35 cellular contexts compared by ENCODE assay signal in genomic region chr12:109074866-109075265, GRCh38. TPM values are rescaled to one million over a fixed set of nuclear protein-coding genes. Genes with fewer than 3 reads are reported as not detected.
"Had no signal": no experiment of that assay in that cellular context is flagged by ENCODE, and none has a peak within 500 bp of the region (broad histone marks: within the 10 kb centered on the region; RNA-seq: fewer than 3 reads in every experiment).

No MANE protein-coding gene starts in this region.

- FAIRE-seq: astrocyte, TTC549 had no signal

- H3K4me1 ChIP-seq: adrenal gland, body of pancreas, breast epithelium had no signal

- H3K27ac ChIP-seq: adrenal gland, body of pancreas, brain microvascular endothelial cell, breast epithelium, VCaP had no signal

- H3K4me3 ChIP-seq: adrenal gland, body of pancreas, breast epithelium had no signal

- ATAC-seq: activated CD8-positive, alpha-beta T cell treated with anti-CD3 and anti-CD28 coated beads for 36 hours; activated naive CD4-positive, alpha-beta T cell treated with anti-CD3 and anti-CD28 coated beads, Interleukin-2, amount 50 U/mL, for 72 hours; activated T-cell treated with anti-CD3 and anti-CD28 coated beads, Interleukin-2, amount 50 U/mL, for 4 hours; activated T-cell treated with anti-CD3 and anti-CD28 coated beads, Interleukin-2, amount 50 U/mL, for 72 hours; activated T-helper 17 cell treated with anti-CD3 and anti-CD28 coated beads, Interleukin-2, amount 50 U/mL, for 72 hours; body of pancreas had no signal

- H3K36me3 ChIP-seq: breast epithelium had no signal

- H3K9me3 ChIP-seq: body of pancreas, breast epithelium had no signal

- DNase-seq: activated B cell treated with CpG ODN at 0.5 μM for 24 hours; activated CD4-positive, alpha-beta memory T cell treated with anti-CD3 and anti-CD28 coated beads for 36 hours; activated CD4-positive, alpha-beta T cell treated with anti-CD3 and anti-CD28 coated beads for 4 hours; activated CD4-positive, alpha-beta T cell treated with anti-CD3 and anti-CD28 coated beads, Interleukin-2, amount 10 ng/mL, durations not matched to agents 24 days and 14 days; activated CD4-positive, alpha-beta T cell treated with anti-CD3 and anti-CD28 coated beads, Interleukin-2, amount 50 U/mL, for 1 hour; activated CD4-positive, alpha-beta T cell treated with anti-CD3 and anti-CD28 coated beads, Interleukin-2, amount 50 U/mL, for 4 hours; activated CD4-positive, CD25-positive, alpha-beta regulatory T cell treated with anti-CD3 and anti-CD28 coated beads, Interleukin-2, amount 50 U/mL, for 72 hours; activated CD8-positive, alpha-beta memory T cell treated with anti-CD3 and anti-CD28 coated beads, Interleukin-2, amount 50 U/mL, for 4 hours; activated CD8-positive, alpha-beta T cell treated with anti-CD3 and anti-CD28 coated beads for 36 hours; activated effector memory CD4-positive, alpha-beta T cell treated with anti-CD3 and anti-CD28 coated beads, Interleukin-2, amount 50 U/mL, for 16 hours; activated gamma-delta T cell treated with Interleukin-2 at 50 U/mL for 16 hours; activated naive CD4-positive, alpha-beta T cell; activated naive CD4-positive, alpha-beta T cell treated with anti-CD3 and anti-CD28 coated beads for 36 hours; activated naive CD4-positive, alpha-beta T cell treated with anti-CD3 and anti-CD28 coated beads, Interleukin-2, amount 50 U/mL, for 16 hours; activated naive CD8-positive, alpha-beta T cell treated with anti-CD3 and anti-CD28 coated beads for 36 hours; activated T-cell treated with anti-CD3 and anti-CD28 coated beads for 4 hours; activated T-cell treated with anti-CD3 and anti-CD28 coated beads, Interleukin-2, amount 50 U/mL, for 1 hour; activated T-cell treated with anti-CD3 and anti-CD28 coated beads, Interleukin-2, amount 50 U/mL, for 4 hours; activated T-cell treated with anti-CD3 and anti-CD28 coated beads, Interleukin-2, amount 50 U/mL, for 72 hours; adrenal gland; amniotic stem cell; aorta; body of pancreas; brain microvascular endothelial cell; central memory CD4-positive, alpha-beta T cell; T-helper 2 cell; T-helper 9 cell had no signal

- H3K27me3 ChIP-seq: adrenal gland, body of pancreas, brain microvascular endothelial cell, breast epithelium had no signal

RNA-seq across cellular contexts. Expression of gene SVOP, which starts 54.0 kb away (rescaled TPM):
- total RNA-seq: activated B cell treated with CpG ODN at 0.5 μM for 24 hours; activated CD4-positive, alpha-beta memory T cell treated with anti-CD3 and anti-CD28 coated beads for 36 hours; activated CD4-positive, alpha-beta T cell treated with anti-CD3 and anti-CD28 coated beads, Interleukin-2, amount 10 ng/mL, durations not matched to agents 24 days and 14 days; activated CD8-positive, alpha-beta memory T cell treated with anti-CD3 and anti-CD28 coated beads for 36 hours; activated CD8-positive, alpha-beta T cell treated with anti-CD3 and anti-CD28 coated beads for 36 hours; activated naive CD4-positive, alpha-beta T cell treated with anti-CD3 and anti-CD28 coated beads for 36 hours; activated naive CD4-positive, alpha-beta T cell treated with anti-CD3 and anti-CD28 coated beads, Interleukin-2, amount 50 U/mL, for 72 hours; activated naive CD8-positive, alpha-beta T cell treated with anti-CD3 and anti-CD28 coated beads for 36 hours; activated T-cell treated with anti-CD3 and anti-CD28 coated beads, Interleukin-2, amount 50 U/mL, for 4 hours; activated T-cell treated with anti-CD3 and anti-CD28 coated beads, Interleukin-2, amount 50 U/mL, for 72 hours; activated T-helper 1 cell treated with anti-CD3 and anti-CD28 coated beads, Interleukin-12 subunit alpha, Interleukin-12 subunit beta, Interleukin-2, Interleukin-4 antibody, amounts not matched to agents 30 ng/mL and 10 ng/mL and 1 ng/mL, durations not matched to agents 14 hours and 24 hours and 36 hours; activated T-helper 17 cell treated with anti-CD3 and anti-CD28 coated beads, Interleukin-2, amount 50 U/mL, for 72 hours; aorta; astrocyte; breast epithelium had no signal
- polyA plus RNA-seq: aorta had no signal
